In the genomic region with DNA sequence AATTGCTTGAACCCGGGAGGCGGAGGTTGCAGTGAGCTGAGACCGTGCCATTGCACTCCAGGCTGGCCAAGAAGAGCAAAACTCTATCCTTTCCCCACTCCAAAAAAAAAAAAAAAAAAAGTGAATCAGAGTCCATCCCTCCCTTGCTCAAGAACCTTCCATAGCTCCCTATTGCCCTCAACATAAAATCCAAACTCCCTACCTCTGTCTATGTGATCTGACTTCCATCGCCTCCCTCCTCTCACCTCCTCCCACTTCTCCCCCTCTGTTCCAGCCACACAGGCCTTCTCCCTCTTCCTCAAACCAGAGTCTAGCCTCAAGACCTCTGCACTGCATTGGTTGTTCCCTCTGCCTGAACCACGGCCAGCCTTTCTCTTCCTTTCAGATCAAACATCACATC, we compare ENCODE assay signal across 1 cellular context.
TF ChIP-seq lines count a peak whose summit lies in the region.

No MANE protein-coding gene starts in this region.

TF ChIP-seq in HepG2, 621 proteins besides CTCF, POLR2A, EP300 and RAD21:
- TF ChIP-seq, protein P1, sequence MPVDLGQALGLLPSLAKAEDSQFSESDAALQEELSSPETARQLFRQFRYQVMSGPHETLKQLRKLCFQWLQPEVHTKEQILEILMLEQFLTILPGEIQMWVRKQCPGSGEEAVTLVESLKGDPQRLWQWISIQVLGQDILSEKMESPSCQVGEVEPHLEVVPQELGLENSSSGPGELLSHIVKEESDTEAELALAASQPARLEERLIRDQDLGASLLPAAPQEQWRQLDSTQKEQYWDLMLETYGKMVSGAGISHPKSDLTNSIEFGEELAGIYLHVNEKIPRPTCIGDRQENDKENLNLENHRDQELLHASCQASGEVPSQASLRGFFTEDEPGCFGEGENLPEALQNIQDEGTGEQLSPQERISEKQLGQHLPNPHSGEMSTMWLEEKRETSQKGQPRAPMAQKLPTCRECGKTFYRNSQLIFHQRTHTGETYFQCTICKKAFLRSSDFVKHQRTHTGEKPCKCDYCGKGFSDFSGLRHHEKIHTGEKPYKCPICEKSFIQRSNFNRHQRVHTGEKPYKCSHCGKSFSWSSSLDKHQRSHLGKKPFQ (CRISPR knock-in tag; IDR thresholded peaks at IDR 0.05; ENCODE audit: insufficient replicate concordance), result no peak
- TF ChIP-seq ZNF101 (CRISPR knock-in tag; IDR thresholded peaks at IDR 0.05; ENCODE audit: borderline replicate concordance, low read depth), result no peak
- TF ChIP-seq CEBPZ (IDR thresholded peaks at IDR 0.05; ENCODE audit: low read length), result no peak
- TF ChIP-seq, protein P2, sequence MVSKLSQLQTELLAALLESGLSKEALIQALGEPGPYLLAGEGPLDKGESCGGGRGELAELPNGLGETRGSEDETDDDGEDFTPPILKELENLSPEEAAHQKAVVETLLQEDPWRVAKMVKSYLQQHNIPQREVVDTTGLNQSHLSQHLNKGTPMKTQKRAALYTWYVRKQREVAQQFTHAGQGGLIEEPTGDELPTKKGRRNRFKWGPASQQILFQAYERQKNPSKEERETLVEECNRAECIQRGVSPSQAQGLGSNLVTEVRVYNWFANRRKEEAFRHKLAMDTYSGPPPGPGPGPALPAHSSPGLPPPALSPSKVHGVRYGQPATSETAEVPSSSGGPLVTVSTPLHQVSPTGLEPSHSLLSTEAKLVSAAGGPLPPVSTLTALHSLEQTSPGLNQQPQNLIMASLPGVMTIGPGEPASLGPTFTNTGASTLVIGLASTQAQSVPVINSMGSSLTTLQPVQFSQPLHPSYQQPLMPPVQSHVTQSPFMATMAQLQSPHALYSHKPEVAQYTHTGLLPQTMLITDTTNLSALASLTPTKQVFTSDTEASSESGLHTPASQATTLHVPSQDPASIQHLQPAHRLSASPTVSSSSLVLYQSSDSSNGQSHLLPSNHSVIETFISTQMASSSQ (IDR thresholded peaks at IDR 0.05; ENCODE audit: low read depth), result no peak
- TF ChIP-seq, protein P2 (CRISPR knock-in tag; IDR thresholded peaks at IDR 0.05; ENCODE audit: borderline replicate concordance), result no peak
- no peak for TF ChIP-seq YEATS4 (CRISPR knock-in tag; IDR thresholded peaks at IDR 0.05; ENCODE audit: borderline replicate concordance)
- no peak for TF ChIP-seq MXD3 (CRISPR knock-in tag; IDR thresholded peaks at IDR 0.05)
- no peak for TF ChIP-seq MEF2D (CRISPR knock-in tag; IDR thresholded peaks at IDR 0.05)
- no peak for TF ChIP-seq ZNF576 (CRISPR knock-in tag; IDR thresholded peaks at IDR 0.05)
- no peak for TF ChIP-seq SALL2 (CRISPR knock-in tag; IDR thresholded peaks at IDR 0.05)
- no peak for TF ChIP-seq CBFB (CRISPR knock-in tag; IDR thresholded peaks at IDR 0.05)
- TF ChIP-seq, protein P3, sequence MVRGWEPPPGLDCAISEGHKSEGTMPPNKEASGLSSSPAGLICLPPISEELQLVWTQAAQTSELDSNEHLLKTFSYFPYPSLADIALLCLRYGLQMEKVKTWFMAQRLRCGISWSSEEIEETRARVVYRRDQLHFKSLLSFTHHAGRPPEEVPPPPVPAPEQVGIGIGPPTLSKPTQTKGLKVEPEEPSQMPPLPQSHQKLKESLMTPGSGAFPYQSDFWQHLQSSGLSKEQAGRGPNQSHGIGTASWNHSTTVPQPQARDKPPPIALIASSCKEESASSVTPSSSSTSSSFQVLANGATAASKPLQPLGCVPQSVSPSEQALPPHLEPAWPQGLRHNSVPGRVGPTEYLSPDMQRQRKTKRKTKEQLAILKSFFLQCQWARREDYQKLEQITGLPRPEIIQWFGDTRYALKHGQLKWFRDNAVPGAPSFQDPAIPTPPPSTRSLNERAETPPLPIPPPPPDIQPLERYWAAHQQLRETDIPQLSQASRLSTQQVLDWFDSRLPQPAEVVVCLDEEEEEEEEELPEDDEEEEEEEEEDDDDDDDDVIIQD (CRISPR knock-in tag; IDR thresholded peaks at IDR 0.05; ENCODE audit: low read depth), result no peak
- TF ChIP-seq, protein P4, sequence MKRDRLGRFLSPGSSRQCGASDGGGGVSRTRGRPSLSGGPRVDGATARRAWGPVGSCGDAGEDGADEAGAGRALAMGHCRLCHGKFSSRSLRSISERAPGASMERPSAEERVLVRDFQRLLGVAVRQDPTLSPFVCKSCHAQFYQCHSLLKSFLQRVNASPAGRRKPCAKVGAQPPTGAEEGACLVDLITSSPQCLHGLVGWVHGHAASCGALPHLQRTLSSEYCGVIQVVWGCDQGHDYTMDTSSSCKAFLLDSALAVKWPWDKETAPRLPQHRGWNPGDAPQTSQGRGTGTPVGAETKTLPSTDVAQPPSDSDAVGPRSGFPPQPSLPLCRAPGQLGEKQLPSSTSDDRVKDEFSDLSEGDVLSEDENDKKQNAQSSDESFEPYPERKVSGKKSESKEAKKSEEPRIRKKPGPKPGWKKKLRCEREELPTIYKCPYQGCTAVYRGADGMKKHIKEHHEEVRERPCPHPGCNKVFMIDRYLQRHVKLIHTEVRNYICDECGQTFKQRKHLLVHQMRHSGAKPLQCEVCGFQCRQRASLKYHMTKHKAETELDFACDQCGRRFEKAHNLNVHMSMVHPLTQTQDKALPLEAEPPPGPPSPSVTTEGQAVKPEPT (CRISPR knock-in tag; IDR thresholded peaks at IDR 0.05; ENCODE audit: low read depth), result no peak
- TF ChIP-seq ZNF883 (CRISPR knock-in tag; IDR thresholded peaks at IDR 0.05; ENCODE audit: not compliant biosample characterization), result no peak
- no peak for TF ChIP-seq PHB2 (IDR thresholded peaks at IDR 0.05; ENCODE audit: partially characterized antibody)
- no peak for TF ChIP-seq ZNF570 (CRISPR knock-in tag; IDR thresholded peaks at IDR 0.05; ENCODE audit: borderline replicate concordance)
- no peak for TF ChIP-seq ZFP82 (CRISPR knock-in tag; IDR thresholded peaks at IDR 0.05; ENCODE audit: borderline replicate concordance)
- TF ChIP-seq AKAP8 (CRISPR knock-in tag; IDR thresholded peaks at IDR 0.05), result no peak
- no peak for TF ChIP-seq ZNF34 (CRISPR knock-in tag; IDR thresholded peaks at IDR 0.05; ENCODE audit: borderline replicate concordance)
- TF ChIP-seq, protein P5, sequence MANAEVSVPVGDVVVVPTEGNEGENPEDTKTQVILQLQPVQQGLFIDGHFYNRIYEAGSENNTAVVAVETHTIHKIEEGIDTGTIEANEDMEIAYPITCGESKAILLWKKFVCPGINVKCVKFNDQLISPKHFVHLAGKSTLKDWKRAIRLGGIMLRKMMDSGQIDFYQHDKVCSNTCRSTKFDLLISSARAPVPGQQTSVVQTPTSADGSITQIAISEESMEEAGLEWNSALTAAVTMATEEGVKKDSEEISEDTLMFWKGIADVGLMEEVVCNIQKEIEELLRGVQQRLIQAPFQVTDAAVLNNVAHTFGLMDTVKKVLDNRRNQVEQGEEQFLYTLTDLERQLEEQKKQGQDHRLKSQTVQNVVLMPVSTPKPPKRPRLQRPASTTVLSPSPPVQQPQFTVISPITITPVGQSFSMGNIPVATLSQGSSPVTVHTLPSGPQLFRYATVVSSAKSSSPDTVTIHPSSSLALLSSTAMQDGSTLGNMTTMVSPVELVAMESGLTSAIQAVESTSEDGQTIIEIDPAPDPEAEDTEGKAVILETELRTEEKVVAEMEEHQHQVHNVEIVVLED (CRISPR knock-in tag; IDR thresholded peaks at IDR 0.05; ENCODE audit: borderline replicate concordance), result no peak
- no peak for TF ChIP-seq HOXD1 (CRISPR knock-in tag; IDR thresholded peaks at IDR 0.05)
